Comparison of ENCODE assay signal across 18 cellular contexts in genomic region chr7:154598864-154599263, GRCh38.
"Had no signal": no experiment of that assay in that cellular context is flagged by ENCODE, and none has a peak within 500 bp of the region (broad histone marks: within the 10 kb centered on the region; RNA-seq: fewer than 3 reads in every experiment).

No MANE protein-coding gene starts in this region.

- ATAC-seq: activated CD4-positive, alpha-beta T cell treated with anti-CD3 and anti-CD28 coated beads for 36 hours; activated CD8-positive, alpha-beta T cell treated with anti-CD3 and anti-CD28 coated beads, Interleukin-2, amount 10 ng/mL, durations not matched to agents 7 days and 5 days; effector memory CD8-positive, alpha-beta T cell; natural killer cell; right cardiac atrium had no signal

- H3K4me3 ChIP-seq: colonic mucosa, left ventricle myocardium inferior, lung, uterus had no signal

- H3K27me3 ChIP-seq: colonic mucosa, uterus had no signal

- DNase-seq: activated CD4-positive, alpha-beta T cell treated with anti-CD3 and anti-CD28 coated beads for 36 hours; activated CD4-positive, CD25-positive, alpha-beta regulatory T cell; activated CD8-positive, alpha-beta T cell treated with anti-CD3 and anti-CD28 coated beads, Interleukin-2, amount 10 ng/mL, durations not matched to agents 7 days and 5 days; activated effector memory CD4-positive, alpha-beta T cell treated with Interleukin-2 at 50 U/mL for 16 hours; activated naive CD4-positive, alpha-beta T cell treated with Interleukin-2 at 50 U/mL for 16 hours; colonic mucosa; effector memory CD8-positive, alpha-beta T cell; erythroblast; kidney glomerular epithelial cell; left ventricle myocardium inferior; mesendoderm; natural killer cell; posterior cingulate gyrus; right cardiac atrium; stimulated activated CD4-positive, alpha-beta T cell treated with anti-CD3 and anti-CD28 coated beads, Interleukin-2, amount 100 ng/mL, for 48 hours; stimulated activated naive CD4-positive, alpha-beta T cell treated with Interleukin-2 at 50 U/mL for 16 hours; uterus had no signal

- H3K27ac ChIP-seq: colonic mucosa, left ventricle myocardium inferior, uterus had no signal

- H3K36me3 ChIP-seq: colonic mucosa, left ventricle myocardium inferior, uterus had no signal
